Comparison of ENCODE assay signal across 26 cellular contexts in the genomic region with DNA sequence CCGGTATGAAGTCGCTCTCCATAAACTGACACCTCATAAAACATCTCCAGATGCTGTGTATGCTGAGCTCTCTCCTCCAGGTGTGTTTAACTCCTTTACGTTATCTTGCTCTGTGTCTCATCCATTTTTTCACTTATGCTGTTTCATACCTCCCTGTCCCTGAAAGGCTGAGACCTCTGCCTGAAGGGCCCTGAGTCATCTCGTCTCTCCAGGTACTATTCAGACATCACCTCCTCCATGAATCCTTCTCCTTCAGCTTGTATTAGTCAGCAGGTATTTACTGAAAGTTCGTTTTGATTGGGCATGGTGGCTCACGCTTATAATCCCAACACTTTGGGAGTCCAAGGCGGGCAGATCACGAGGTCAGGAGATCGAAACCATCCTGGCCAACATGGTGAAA.
"Had no signal": no experiment of that assay in that cellular context is flagged by ENCODE, and none has a peak within 500 bp of the region (broad histone marks: within the 10 kb centered on the region; RNA-seq: fewer than 3 reads in every experiment).

No MANE protein-coding gene starts in this region.

- H3K36me3 Mint-ChIP-seq: activated naive CD8-positive, alpha-beta T cell had no signal

- DNase-seq: activated CD4-positive, alpha-beta memory T cell treated with anti-CD3 and anti-CD28 coated beads, Interleukin-2, amount 10 ng/mL, durations not matched to agents 7 days and 5 days; activated CD4-positive, alpha-beta T cell treated with anti-CD3 and anti-CD28 coated beads for 36 hours; activated CD4-positive, alpha-beta T cell treated with anti-CD3 and anti-CD28 coated beads, Interleukin-2, amount 10 ng/mL, durations not matched to agents 7 days and 5 days; activated CD4-positive, alpha-beta T cell treated with anti-CD3 and anti-CD28 coated beads, Interleukin-2, amount 50 U/mL, for 4 hours; activated CD4-positive, CD25-positive, alpha-beta regulatory T cell; activated CD4-positive, CD25-positive, alpha-beta regulatory T cell treated with anti-CD3 and anti-CD28 coated beads, Interleukin-2, amount 50 U/mL, for 72 hours; activated effector memory CD4-positive, alpha-beta T cell treated with Interleukin-2 at 50 U/mL for 16 hours; activated gamma-delta T cell treated with Interleukin-2 at 50 U/mL for 16 hours; activated naive CD4-positive, alpha-beta T cell treated with anti-CD3 and anti-CD28 coated beads, Interleukin-2, amount 50 U/mL, for 16 hours; activated naive CD4-positive, alpha-beta T cell treated with Interleukin-2 at 50 U/mL for 16 hours; activated T-cell treated with anti-CD3 and anti-CD28 coated beads, Interleukin-2, amount 50 U/mL, for 4 hours; amniotic stem cell; aorta; body of pancreas; dorsolateral prefrontal cortex; effector memory CD4-positive, alpha-beta T cell; endodermal cell; foreskin melanocyte; heart right ventricle; T-helper 2 cell had no signal

- H3K36me3 ChIP-seq: gastroesophageal sphincter, heart right ventricle had no signal

- H3K4me1 Mint-ChIP-seq: activated CD4-positive, alpha-beta memory T cell treated with anti-CD3 and anti-CD28 coated beads, Interleukin-2, amount 10 ng/mL, durations not matched to agents 7 days and 5 days; activated CD4-positive, alpha-beta T cell treated with anti-CD3 and anti-CD28 coated beads for 36 hours; activated CD4-positive, alpha-beta T cell treated with anti-CD3 and anti-CD28 coated beads, Interleukin-2, amount 10 ng/mL, durations not matched to agents 7 days and 5 days; activated T-helper 17 cell treated with anti-CD3 and anti-CD28 coated beads, Interleukin-2, amount 50 U/mL, for 72 hours; central memory CD8-positive, alpha-beta T cell; endodermal cell had no signal

- H3K9me3 Mint-ChIP-seq: activated CD4-positive, alpha-beta memory T cell treated with anti-CD3 and anti-CD28 coated beads, Interleukin-2, amount 10 ng/mL, durations not matched to agents 7 days and 5 days; activated CD4-positive, alpha-beta T cell treated with anti-CD3 and anti-CD28 coated beads, Interleukin-2, amount 10 ng/mL, durations not matched to agents 7 days and 5 days; activated T-cell treated with anti-CD3 and anti-CD28 coated beads, Interleukin-2, amount 50 U/mL, for 4 hours; activated T-helper 17 cell treated with anti-CD3 and anti-CD28 coated beads, Interleukin-2, amount 50 U/mL, for 72 hours had no signal

- H3K27me3 Mint-ChIP-seq: activated CD4-positive, alpha-beta memory T cell treated with anti-CD3 and anti-CD28 coated beads, Interleukin-2, amount 10 ng/mL, durations not matched to agents 7 days and 5 days; activated CD4-positive, alpha-beta T cell treated with anti-CD3 and anti-CD28 coated beads, Interleukin-2, amount 10 ng/mL, durations not matched to agents 7 days and 5 days; activated naive CD8-positive, alpha-beta T cell; activated T-helper 17 cell treated with anti-CD3 and anti-CD28 coated beads, Interleukin-2, amount 50 U/mL, for 72 hours; central memory CD8-positive, alpha-beta T cell; dendritic cell treated with granulocyte-macrophage colony-stimulating factor and Interleukin-4, amounts not matched to agents 40 ng/mL and 50 ng/mL, for 4 days had no signal

- H3K4me3 ChIP-seq: body of pancreas, coronary artery, dorsolateral prefrontal cortex, gastroesophageal sphincter, heart right ventricle had no signal

- ATAC-seq: activated CD4-positive, alpha-beta T cell treated with anti-CD3 and anti-CD28 coated beads for 36 hours; activated T-cell treated with anti-CD3 and anti-CD28 coated beads, Interleukin-2, amount 50 U/mL, for 4 hours; activated T-helper 17 cell treated with anti-CD3 and anti-CD28 coated beads, Interleukin-2, amount 50 U/mL, for 72 hours; body of pancreas; gastroesophageal sphincter; heart right ventricle had no signal

- H3K27me3 ChIP-seq: body of pancreas, gastroesophageal sphincter had no signal

- H3K4me3 Mint-ChIP-seq: activated CD4-positive, alpha-beta memory T cell treated with anti-CD3 and anti-CD28 coated beads, Interleukin-2, amount 10 ng/mL, durations not matched to agents 7 days and 5 days; activated CD4-positive, alpha-beta T cell treated with anti-CD3 and anti-CD28 coated beads for 36 hours; activated CD4-positive, alpha-beta T cell treated with anti-CD3 and anti-CD28 coated beads, Interleukin-2, amount 10 ng/mL, durations not matched to agents 7 days and 5 days; activated naive CD8-positive, alpha-beta T cell; activated T-cell treated with anti-CD3 and anti-CD28 coated beads, Interleukin-2, amount 50 U/mL, for 4 hours; activated T-helper 17 cell treated with anti-CD3 and anti-CD28 coated beads, Interleukin-2, amount 50 U/mL, for 72 hours; central memory CD8-positive, alpha-beta T cell; dendritic cell treated with granulocyte-macrophage colony-stimulating factor and Interleukin-4, amounts not matched to agents 40 ng/mL and 50 ng/mL, for 4 days; endodermal cell had no signal

- H3K4me1 ChIP-seq: gastroesophageal sphincter, heart right ventricle had no signal

- H3K27ac ChIP-seq: body of pancreas, coronary artery, dorsolateral prefrontal cortex, gastroesophageal sphincter, heart right ventricle had no signal

- H3K27ac Mint-ChIP-seq: activated CD4-positive, alpha-beta memory T cell treated with anti-CD3 and anti-CD28 coated beads, Interleukin-2, amount 10 ng/mL, durations not matched to agents 7 days and 5 days; activated CD4-positive, alpha-beta T cell treated with anti-CD3 and anti-CD28 coated beads for 36 hours; activated CD4-positive, alpha-beta T cell treated with anti-CD3 and anti-CD28 coated beads, Interleukin-2, amount 10 ng/mL, durations not matched to agents 7 days and 5 days; activated naive CD8-positive, alpha-beta T cell; activated T-helper 17 cell treated with anti-CD3 and anti-CD28 coated beads, Interleukin-2, amount 50 U/mL, for 72 hours; dendritic cell treated with granulocyte-macrophage colony-stimulating factor and Interleukin-4, amounts not matched to agents 40 ng/mL and 50 ng/mL, for 4 days; endodermal cell had no signal

- H3K9me3 ChIP-seq: body of pancreas, gastroesophageal sphincter, heart right ventricle had no signal
